8 cellular contexts compared by ENCODE assay signal in the genomic region with DNA sequence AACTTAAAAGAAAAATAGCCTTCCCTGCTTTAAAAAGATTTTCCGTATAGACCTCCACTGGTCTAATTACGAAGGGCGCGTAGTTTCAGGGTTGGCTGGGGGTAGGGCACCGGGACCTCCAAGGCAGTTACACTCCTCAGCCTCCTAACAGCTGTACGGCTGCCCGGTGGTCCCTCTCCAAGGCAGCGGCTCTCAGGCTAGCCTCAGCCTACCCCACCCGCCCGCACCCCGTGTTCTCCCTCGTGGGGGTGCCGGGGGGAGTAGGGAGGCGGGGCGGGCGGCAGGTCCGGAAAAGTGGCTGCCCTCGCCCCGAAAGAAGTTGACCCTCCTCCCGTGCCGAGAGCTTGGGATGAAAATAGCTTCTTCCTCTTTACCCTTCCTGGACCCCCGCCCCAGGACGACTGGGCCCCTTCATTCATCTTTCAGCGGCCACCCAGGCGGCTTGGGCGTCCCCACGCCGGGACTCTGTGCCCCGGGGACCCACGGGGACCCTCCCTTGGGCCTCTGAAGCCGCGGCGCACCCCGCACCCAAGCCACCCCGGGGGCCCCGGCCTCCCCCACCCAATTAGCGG. TPM values are rescaled to one million over a fixed set of nuclear protein-coding genes. Genes with fewer than 3 reads are reported as not detected.
DNase-seq lines count a peak whose midpoint lies in the region; ATAC-seq, FAIRE-seq and TF ChIP-seq lines count a peak whose summit lies in the region.

No MANE protein-coding gene starts in this region.

- peaks cover 25% of the 10 kb centered on the region for H3K4me1 ChIP-seq in CD4-positive, alpha-beta memory T cell (ENCODE audit: insufficient read depth, low read length)
- no peaks in the 10 kb centered on the region; the same call in 1 of the 2 replicates for H3K4me1 ChIP-seq in HEK293 (ENCODE audit: control insufficient read depth, insufficient read depth, low read length)
- peaks cover 38% of the 10 kb centered on the region for H3K4me1 ChIP-seq in SJSA1 (replicated peaks)

- H3K4me3 Mint-ChIP-seq in CD4-positive, alpha-beta memory T cell: peak overlapping the region; percentile 69 to 93 (median 76)

- no peaks in the 10 kb centered on the region for H3K9me3 ChIP-seq in CD4-positive, alpha-beta memory T cell (ENCODE audit: control insufficient read depth in 1 of 2, low read length in 2 of 2)
- H3K9me3 ChIP-seq in HEK293 (ENCODE audit: control insufficient read depth, insufficient read depth, low read depth, low read length): no peaks in the 10 kb centered on the region
- H3K9me3 ChIP-seq in SJSA1 (replicated peaks): no peaks in the 10 kb centered on the region

- DNase-seq in CD4-positive, alpha-beta memory T cell: peak in 2 of 5 donors; percentile 28 to 49
- DNase-seq in SJSA1 (ENCODE audit: low read depth in 1 of 2, low spot score in 2 of 2): peak; percentile 53 to 60
- no peak for DNase-seq in bronchial epithelial cell (ENCODE audit: low read depth)
- no peak for DNase-seq in kidney epithelial cell (ENCODE audit: low read depth)
- DNase-seq in stimulated activated CD4-positive, alpha-beta T cell treated with anti-CD3 and anti-CD28 coated beads, Interleukin-4, amount 100 ng/mL, for 1 hour: peak; percentile 20
- no peak for DNase-seq in GM13976 (ENCODE audit: low spot score)

- POLR2A ChIA-PET in CD4-positive, alpha-beta memory T cell (lab: Charles Lee; ENCODE audit: partially characterized antibody): interaction anchor here (0.5 to 2.1 kb wide), 9 partner anchors 12 to 970 kb away, joined by 3 to 10 read pairs (median 4); partner anchors contain the start of gene ZNF839
- POLR2A ChIA-PET in HEK293 (lab: Yijun Ruan, JAX): interaction anchor here (0.6 to 2.3 kb wide), 4 partner anchors 20 to 830 kb away, joined by 3 to 11 read pairs (median 3); no protein-coding TSS in a partner anchor

- peak overlapping the region; percentile 77 for H3K27ac ChIP-seq in CD4-positive, alpha-beta memory T cell (ENCODE audit: low read depth, low read length)
- H3K27ac ChIP-seq in HEK293 (ENCODE audit: extremely low read depth, low read depth, low read length): peak overlapping the region; percentile 96
- peak overlapping the region; percentile 98 for H3K27ac ChIP-seq in SJSA1

- H3K36me3 Mint-ChIP-seq in CD4-positive, alpha-beta memory T cell: peaks cover 0 to 14% of the 10 kb centered on the region in 2 donors

- H3K27me3 Mint-ChIP-seq in CD4-positive, alpha-beta memory T cell: no peaks in the 10 kb centered on the region

- intact Hi-C loops in CD4-positive, alpha-beta memory T cell (cut with micrococcal nuclease): loop anchor here (5.0 kb wide), 4 partner anchors 84 to 741 kb away; partner anchors contain the start of genes ANKRD9, EIF5, TRAF3 and ZNF839

- FAIRE-seq in bronchial epithelial cell (lab: Jason Lieb, UNC): no peak

- CTCF ChIA-PET in CD4-positive, alpha-beta memory T cell (lab: Charles Lee; ENCODE audit: partially characterized antibody): interaction anchor here (1.2 kb wide), 1 partner anchor 67 kb away, joined by 6 read pairs; no protein-coding TSS in a partner anchor
- CTCF ChIA-PET in HEK293 (lab: Yijun Ruan, JAX): interaction anchor here (1.3 kb wide), 1 partner anchor 67 kb away, joined by 4 read pairs; no protein-coding TSS in a partner anchor

- in situ Hi-C loops in GM13976 (cut with MboI; ENCODE audit: low sequenced_read_pairs, unreplicated experiment): no loop called here

- no peak for ATAC-seq in HG03175 (IDR thresholded peaks at IDR 0.05; ENCODE audit: unreplicated experiment)

- H3K36me3 ChIP-seq in CD4-positive, alpha-beta memory T cell (ENCODE audit: insufficient read depth, low read length): no peaks in the 10 kb centered on the region
- no peaks in the 10 kb centered on the region; a peak in 1 of 3 replicates for H3K36me3 ChIP-seq in HEK293 (ENCODE audit: control insufficient read depth in 2 of 2, insufficient read depth in 1 of 2, low read length in 2 of 2)
- peaks cover 26% of the 10 kb centered on the region for H3K36me3 ChIP-seq in SJSA1
- peaks cover 3% of the 10 kb centered on the region for H3K36me3 ChIP-seq in bronchial epithelial cell (ENCODE audit: control insufficient read depth, insufficient read depth, low read length)
- no peaks in the 10 kb centered on the region for H3K36me3 ChIP-seq in kidney epithelial cell (ENCODE audit: control insufficient read depth, insufficient read depth, low read length)

- H3K27ac Mint-ChIP-seq in CD4-positive, alpha-beta memory T cell: peak overlapping the region; percentile 82 to 94 (median 90)

- H3K9me3 Mint-ChIP-seq in CD4-positive, alpha-beta memory T cell: no peaks in the 10 kb centered on the region

- H3K4me1 Mint-ChIP-seq in CD4-positive, alpha-beta memory T cell: peaks cover 14 to 28% (median 22%) of the 10 kb centered on the region in 4 donors

- peak overlapping the region in 1 of 2 donors; percentile 86 for H3K4me3 ChIP-seq in CD4-positive, alpha-beta memory T cell (ENCODE audit: low read length in 2 of 2)
- peak overlapping the region; percentile 78 for H3K4me3 ChIP-seq in HEK293 (ENCODE audit: low read depth, low read length)
- peak overlapping the region; percentile 79 for H3K4me3 ChIP-seq in SJSA1
- peak overlapping the region; percentile 79 for H3K4me3 ChIP-seq in bronchial epithelial cell (ENCODE audit: low read depth, low read length)
- H3K4me3 ChIP-seq in kidney epithelial cell (ENCODE audit: low read depth, low read length): peak overlapping the region; percentile 87

- no peaks in the 10 kb centered on the region for H3K27me3 ChIP-seq in CD4-positive, alpha-beta memory T cell (ENCODE audit: insufficient read depth, low read length)
- H3K27me3 ChIP-seq in SJSA1 (replicated peaks): 0 out of 2 replicates have a peak, but pooled peaks cover 4% of the 10 kb centered on the region
- H3K27me3 ChIP-seq in bronchial epithelial cell (ENCODE audit: control insufficient read depth, insufficient read depth, low read length): no peaks in the 10 kb centered on the region
- no peaks in the 10 kb centered on the region for H3K27me3 ChIP-seq in kidney epithelial cell (ENCODE audit: control insufficient read depth, insufficient read depth, low read length)

- TF ChIP-seq CTCF in HEK293 (tag by site-specific recombination; IDR thresholded peaks at IDR 0.05) (no peak), bronchial epithelial cell (IDR thresholded peaks at IDR 0.05; ENCODE audit: insufficient read depth, low read length, severe bottlenecking) (no peak), kidney epithelial cell (IDR thresholded peaks at IDR 0.05; ENCODE audit: insufficient read depth, low read length, poor library complexity, severe bottlenecking) (no peak), GM13976 (IDR thresholded peaks at IDR 0.05; ENCODE audit: borderline replicate concordance, control extremely low read depth, extremely low read depth, insufficient read depth, missing control alignments) (no peak)

TF ChIP-seq in HEK293, 187 proteins besides CTCF, POLR2A, EP300 and RAD21 (continues in another document):
- TF ChIP-seq ZNF10 (tag by site-specific recombination; IDR thresholded peaks at IDR 0.05) (no peak), ZNF394 (tag by site-specific recombination; IDR thresholded peaks at IDR 0.05; ENCODE audit: borderline replicate concordance) (no peak), ZNF362 (tag by site-specific recombination; IDR thresholded peaks at IDR 0.05) (no peak), ZNF354C (tag by site-specific recombination; IDR thresholded peaks at IDR 0.05; ENCODE audit: borderline replicate concordance, low read depth) (no peak), ZNF335 (tag by site-specific recombination; conservative IDR thresholded peaks at IDR 0.05) (peak; percentile 85), GFI1B (tag by site-specific recombination; IDR thresholded peaks at IDR 0.05) (no peak), ZNF777 (tag by site-specific recombination; IDR thresholded peaks at IDR 0.05; ENCODE audit: borderline replicate concordance) (no peak), ZNF701 (tag by site-specific recombination; IDR thresholded peaks at IDR 0.05) (no peak), GLIS1 (tag by site-specific recombination; IDR thresholded peaks at IDR 0.05) (peak; percentile 98), ZFP3 (tag by site-specific recombination; IDR thresholded peaks at IDR 0.05; ENCODE audit: low read depth) (no peak)

RNA-seq across cellular contexts. Expression of gene RCOR1, which starts 1.0 kb away (rescaled TPM):
- 10 to 100 TPM; 19.4 to 21.5 TPM for total RNA-seq in CD4-positive, alpha-beta memory T cell
- 1 to 10 TPM in 1 of 2 donors, under 1 TPM in 1; 0.09 to 1.1 TPM for polyA plus RNA-seq in CD4-positive, alpha-beta memory T cell
- total RNA-seq in SJSA1 (2014; rRNA removed; shearing (Covaris generic)): 15.4 and 21.9 TPM in 2 replicates
- total RNA-seq in bronchial epithelial cell (19.7 and 38.3 TPM in 2 replicates), kidney epithelial cell (13.1 and 13.4 TPM in 2 replicates)

Comparison
In these comparisons a context has a peak if more than half of its experiments do, and no peak if none do; other contexts are left out.
1. DNase-seq: peak in SJSA1 (2 of 2) and stimulated activated CD4-positive, alpha-beta T cell treated with anti-CD3 and anti-CD28 coated beads, Interleukin-4, amount 100 ng/mL, for 1 hour (single experiment); none in bronchial epithelial cell (single experiment), kidney epithelial cell (single experiment) and GM13976 (single experiment).
2. Peak in every context shown above with its lines, with median percentiles within 50 percentile points of each other: H3K27ac ChIP-seq.